ENCODE assay signal across 8 cellular contexts in genomic region chr14:37594916-37595808, GRCh38. TPM values are rescaled to one million over a fixed set of nuclear protein-coding genes. Genes with fewer than 3 reads are reported as not detected.
DNase-seq lines count a peak whose midpoint lies in the region; ATAC-seq and TF ChIP-seq lines count a peak whose summit lies in the region.

Gene FOXA1 (minus strand): TSS chr14:37595249. CDS start chr14:37594972, 277 bp downstream.
A gene with protein sequence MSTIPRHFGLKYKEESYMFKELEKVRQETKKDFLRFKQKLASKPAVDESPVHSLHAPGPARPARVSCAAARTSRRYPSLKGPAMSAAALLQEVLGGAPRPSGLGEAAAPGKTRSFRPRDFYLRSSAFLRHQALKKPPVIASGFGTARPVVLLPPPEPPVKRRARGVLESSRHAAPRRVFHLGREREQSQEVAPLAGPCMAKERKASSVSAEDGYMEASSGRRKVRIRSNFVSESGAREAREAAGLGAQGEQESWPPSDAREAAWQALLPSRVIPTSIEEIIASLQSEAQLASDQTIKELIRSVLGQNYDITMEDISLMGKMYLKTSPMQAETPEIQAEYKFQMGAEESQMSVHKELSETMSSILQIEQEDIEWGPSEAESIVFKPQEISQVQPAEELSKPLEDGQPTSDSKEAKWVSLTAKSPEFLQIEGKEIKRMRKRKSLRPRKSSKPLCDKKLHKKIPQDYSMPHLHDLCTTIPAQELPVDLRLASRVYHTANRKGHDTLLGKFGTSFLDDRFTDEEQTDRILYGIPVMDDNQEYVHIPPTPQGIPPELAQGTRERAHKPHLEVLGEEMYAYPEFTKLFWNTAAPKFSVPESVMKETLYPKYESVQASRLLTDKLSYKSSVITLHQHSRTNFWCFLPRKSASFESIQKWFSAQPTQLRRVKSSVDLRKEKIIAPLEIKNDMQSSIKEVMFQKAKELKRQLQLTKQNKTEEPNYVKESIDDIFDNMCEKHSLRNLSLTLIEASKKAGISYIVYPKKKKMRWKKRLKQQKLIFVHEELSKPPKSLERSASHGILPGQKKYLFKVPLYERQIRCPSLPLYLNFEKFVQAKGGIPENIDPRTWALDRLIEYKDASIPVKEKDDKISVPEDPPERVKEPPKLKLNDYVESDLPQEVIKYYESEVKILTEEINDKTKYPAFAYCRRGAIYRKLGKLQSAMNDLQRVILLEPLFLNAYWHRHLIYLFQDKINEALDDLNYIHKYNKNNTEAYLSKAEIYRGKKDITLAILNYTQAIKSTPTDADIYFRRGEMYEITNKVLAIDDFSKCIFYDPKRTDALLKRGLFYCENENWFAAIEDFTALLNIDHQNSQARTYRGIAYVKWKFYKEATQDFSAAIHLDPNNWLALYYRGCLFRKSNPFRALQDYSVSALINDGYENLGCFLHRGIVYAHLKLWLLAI (N-terminal part only) (plus strand): TSS chr14:37595629. CDS start chr14:37622065, 26,436 bp downstream.

- H3K4me3 ChIP-seq in neural cell (ENCODE audit: low read length), result peak within 1 kb of the TSS; percentile 40

- no peak within 1 kb of the TSS for H3K27ac ChIP-seq in neural cell (ENCODE audit: low read length)

- in situ Hi-C loops in SK-MEL-5 (cut with HindIII; ENCODE audit: low pct_unique_long_range_greater_than_20kb, low sequenced_read_pairs), result no loop called here

- H3K9me3 ChIP-seq in ES-I3 (ENCODE audit: control insufficient read depth, insufficient read depth, low read length) (no peaks in the 10 kb centered on the region), neural cell (ENCODE audit: low read length) (no peaks in the 10 kb centered on the region)

- peaks cover 99% of the 10 kb centered on the region for H3K27me3 ChIP-seq in neural cell (ENCODE audit: insufficient read depth, low read depth, low read length)

- TF ChIP-seq EP300 in neural cell (conservative IDR thresholded peaks at IDR 0.05; ENCODE audit: poor library complexity, severe bottlenecking), result no peak

- no peak within 1 kb of the TSS for H3K4me2 ChIP-seq in neural cell (ENCODE audit: low read length)

- no peak for TF ChIP-seq RAD21 in neural cell (conservative IDR thresholded peaks at IDR 0.05)

- DNase-seq in NCI-H1048 (lab: John Stamatoyannopoulos, UW) (peak; percentile 67), SK-MEL-5 (ENCODE audit: low read depth, low spot score) (peak; percentile 30), erythroblast (lab: John Stamatoyannopoulos, UW) (peak; percentile 42 to 53), amniotic stem cell (lab: John Stamatoyannopoulos, UW) (no peak)
- no peak for DNase-seq in activated CD4-positive, alpha-beta T cell treated with anti-CD3 and anti-CD28 coated beads, Interleukin-2, amount 50 U/mL, for 1 hour

- H3F3A ChIP-seq in neural cell (ENCODE audit: insufficient read depth, low read length, poor library complexity, severe bottlenecking), result no peaks in the 10 kb centered on the region

- TF ChIP-seq POLR2A in erythroblast (IDR thresholded peaks at IDR 0.05; ENCODE audit: low read length), result no peak

- no peak for ATAC-seq in HG03439 (IDR thresholded peaks at IDR 0.05; ENCODE audit: unreplicated experiment)

- H4K20me1 ChIP-seq in neural cell (ENCODE audit: insufficient read depth), result no peaks in the 10 kb centered on the region

- no peaks in the 10 kb centered on the region for H3K79me2 ChIP-seq in neural cell (replicated peaks; ENCODE audit: insufficient read depth, low read length)

- no peaks in the 10 kb centered on the region for H3K36me3 ChIP-seq in ES-I3 (ENCODE audit: insufficient read depth, low read length)
- H3K36me3 ChIP-seq in neural cell (ENCODE audit: insufficient read depth, low read length), result no peaks in the 10 kb centered on the region

- no peaks in the 10 kb centered on the region for H3K4me1 ChIP-seq in ES-I3 (ENCODE audit: insufficient read depth, low read length)

- H3K9me2 ChIP-seq in neural cell (ENCODE audit: insufficient read depth, low read length), result no peaks in the 10 kb centered on the region

- H2AFZ ChIP-seq in neural cell (ENCODE audit: low read depth, low read length), result no peak within 1 kb of the TSS

- H3K9ac ChIP-seq in ES-I3 (ENCODE audit: low read depth, low read length) (peak within 1 kb of the TSS; percentile 50; the same call in 1 of the 2 replicates), neural cell (ENCODE audit: low read length) (no peak within 1 kb of the TSS)

- no peak for TF ChIP-seq CTCF in neural cell (IDR thresholded peaks at IDR 0.05; ENCODE audit: poor library complexity, severe bottlenecking)

TF ChIP-seq in neural cell, 6 proteins besides CTCF, POLR2A, EP300 and RAD21:
- TF ChIP-seq EZH2 (IDR thresholded peaks at IDR 0.05; ENCODE audit: borderline replicate concordance, insufficient read depth, low read length, poor library complexity, severe bottlenecking) (peak; percentile 74), SMC3 (conservative IDR thresholded peaks at IDR 0.05; ENCODE audit: poor library complexity) (no peak), REST (IDR thresholded peaks at IDR 0.05; ENCODE audit: borderline replicate concordance) (no peak), MXI1 (conservative IDR thresholded peaks at IDR 0.05; ENCODE audit: poor library complexity, severe bottlenecking) (no peak), TAF1 (IDR thresholded peaks at IDR 0.05; ENCODE audit: low read depth) (no peak), POLR2AphosphoS5 (IDR thresholded peaks at IDR 0.05) (no peak)

RNA-seq across cellular contexts. Expression of gene FOXA1, which starts in this region (rescaled TPM):
- 0.05 TPM in 1 of 2 replicates, not detected in the other for total RNA-seq in SK-MEL-5 (2014; rRNA removed; shearing (Covaris generic))
- polyA plus RNA-seq in SK-MEL-5 (2015; cell fraction: cytosol; rRNA removed), result 0.05 and 0.89 TPM in 2 replicates
- polyA plus RNA-seq in SK-MEL-5 (2015; cell fraction: nucleus; rRNA removed), result 0.20 TPM in 1 of 2 replicates, not detected in the other
- polyA plus RNA-seq in neural cell, result not detected in 2 replicates
- not detected in 2 replicates for polyA minus RNA-seq in neural cell

RNA-seq across cellular contexts. Expression of the second gene that starts in this region (rescaled TPM):
- not detected in 2 replicates for total RNA-seq in SK-MEL-5 (2014; rRNA removed; shearing (Covaris generic))
- 0.44 TPM in 1 of 2 replicates, not detected in the other for polyA plus RNA-seq in SK-MEL-5 (2015; cell fraction: cytosol; rRNA removed)
- not detected in 2 replicates for polyA plus RNA-seq in SK-MEL-5 (2015; cell fraction: nucleus; rRNA removed)
- polyA plus RNA-seq in neural cell, result 0.10 TPM in 1 of 2 replicates, not detected in the other
- 0.23 and 0.24 TPM in 2 replicates for polyA minus RNA-seq in neural cell

Comparison
In these comparisons a context has a peak if more than half of its experiments do, and no peak if none do; other contexts are left out.
1. Peak in DNase-seq in SK-MEL-5; RNA of the genes that start here not detected or under 1 TPM.
2. DNase-seq: peak in NCI-H1048 (single experiment) and erythroblast (2 of 2); none in amniotic stem cell (single experiment) and activated CD4-positive, alpha-beta T cell treated with anti-CD3 and anti-CD28 coated beads, Interleukin-2, amount 50 U/mL, for 1 hour (single experiment).